13 cellular contexts compared by ENCODE assay signal in the genomic region with DNA sequence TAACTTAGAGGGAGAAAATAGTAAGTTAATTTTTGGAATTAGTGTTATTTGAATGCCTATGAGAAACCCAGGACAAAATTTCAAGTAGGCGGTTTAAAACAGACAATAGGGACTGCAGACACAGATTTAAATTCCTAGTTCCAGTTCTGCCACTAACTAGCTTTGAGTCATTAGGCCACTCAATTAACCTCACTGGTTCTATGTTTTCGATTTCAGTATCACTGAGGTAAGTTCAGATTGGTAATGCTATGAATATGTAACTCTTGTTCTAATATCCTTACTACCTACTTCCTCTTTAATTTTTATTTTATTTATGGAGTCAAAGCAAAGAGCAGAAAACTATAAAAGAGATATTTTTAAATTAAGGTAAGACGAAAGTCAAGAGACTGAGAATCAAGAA. TPM values are rescaled to one million over a fixed set of nuclear protein-coding genes. Genes with fewer than 3 reads are reported as not detected.
A peak's percentile ranks its signal among the peaks of the same experiment; 100 is the strongest.
DNase-seq lines count a peak whose midpoint lies in the region; ATAC-seq, FAIRE-seq and TF ChIP-seq lines count a peak whose summit lies in the region.
"Had no signal": no experiment of that assay in that cellular context is flagged by ENCODE, and none has a peak within 500 bp of the region (broad histone marks: within the 10 kb centered on the region; RNA-seq: fewer than 3 reads in every experiment).

No MANE protein-coding gene starts in this region.

- no peaks in the 10 kb centered on the region for H3K9me3 ChIP-seq in esophagus squamous epithelium

- intact Hi-C loops in esophagus squamous epithelium (cut with DNase I) = loop anchor here (10.0 kb wide), 1 partner anchor 224 kb away; no protein-coding TSS in a partner anchor

- TF ChIP-seq POLR2A in esophagus squamous epithelium (IDR thresholded peaks at IDR 0.05) = no peak

- TF ChIP-seq CTCF in D721Med (IDR thresholded peaks at IDR 0.05; ENCODE audit: insufficient read depth, missing control alignments) (no peak), esophagus squamous epithelium (IDR thresholded peaks at IDR 0.05) (no peak)

- FAIRE-seq in D721Med (lab: Jason Lieb, UNC) = no peak

- peaks cover 0 to 52% (median 0%) of the 10 kb centered on the region in 3 donors for H3K36me3 ChIP-seq in esophagus squamous epithelium

- no peaks in the 10 kb centered on the region for H3K27me3 ChIP-seq in esophagus squamous epithelium
- H3K27me3 ChIP-seq: foreskin keratinocyte had no signal

- no peak for DNase-seq in RKO (ENCODE audit: low spot score)
- no peak for DNase-seq in activated T-cell treated with anti-CD3 and anti-CD28 coated beads, Interleukin-2, amount 50 U/mL, for 1 hour
- no peak for DNase-seq in D721Med (ENCODE audit: insufficient read length, low spot score)
- no peak for DNase-seq in esophagus squamous epithelium (lab: John Stamatoyannopoulos, UW)
- DNase-seq: activated CD4-positive, alpha-beta T cell treated with anti-CD3 and anti-CD28 coated beads, Interleukin-2, amount 50 U/mL, for 48 hours; foreskin keratinocyte; NCI-H2029; nephron progenitor cell had no signal

- ATAC-seq in GM18519 (IDR thresholded peaks at IDR 0.05; ENCODE audit: low FRiP score, unreplicated experiment) (peak; percentile 99), GM21381 (IDR thresholded peaks at IDR 0.05; ENCODE audit: unreplicated experiment) (peak; percentile 98), HG02943 (IDR thresholded peaks at IDR 0.05; ENCODE audit: low read depth, unreplicated experiment) (peak; percentile 97), HG03521 (IDR thresholded peaks at IDR 0.05; ENCODE audit: unreplicated experiment) (peak; percentile 97)
- ATAC-seq: foreskin keratinocyte had no signal

- WGBS in esophagus squamous epithelium, 2 donors = 80 to 83% methylated on average over 3 of the region's 3 CpGs

- H3K4me1 ChIP-seq in esophagus squamous epithelium = no peaks in the 10 kb centered on the region
- H3K4me1 ChIP-seq: foreskin keratinocyte had no signal

- H3K4me3 ChIP-seq in esophagus squamous epithelium = no peak overlapping the region
- H3K4me3 ChIP-seq: coronary artery had no signal

- no peak overlapping the region for H3K27ac ChIP-seq in esophagus squamous epithelium
- H3K27ac ChIP-seq: coronary artery, foreskin keratinocyte had no signal

RNA-seq across cellular contexts. Expression of a gene that starts 52.6 kb away (rescaled TPM):
- 10 to 100 TPM in 2 of 4 donors, 1 to 10 TPM in 2; 3.4 to 15.8 (median 10.8) TPM for total RNA-seq in esophagus squamous epithelium
